8 cellular contexts compared by ENCODE assay signal in the genomic region with DNA sequence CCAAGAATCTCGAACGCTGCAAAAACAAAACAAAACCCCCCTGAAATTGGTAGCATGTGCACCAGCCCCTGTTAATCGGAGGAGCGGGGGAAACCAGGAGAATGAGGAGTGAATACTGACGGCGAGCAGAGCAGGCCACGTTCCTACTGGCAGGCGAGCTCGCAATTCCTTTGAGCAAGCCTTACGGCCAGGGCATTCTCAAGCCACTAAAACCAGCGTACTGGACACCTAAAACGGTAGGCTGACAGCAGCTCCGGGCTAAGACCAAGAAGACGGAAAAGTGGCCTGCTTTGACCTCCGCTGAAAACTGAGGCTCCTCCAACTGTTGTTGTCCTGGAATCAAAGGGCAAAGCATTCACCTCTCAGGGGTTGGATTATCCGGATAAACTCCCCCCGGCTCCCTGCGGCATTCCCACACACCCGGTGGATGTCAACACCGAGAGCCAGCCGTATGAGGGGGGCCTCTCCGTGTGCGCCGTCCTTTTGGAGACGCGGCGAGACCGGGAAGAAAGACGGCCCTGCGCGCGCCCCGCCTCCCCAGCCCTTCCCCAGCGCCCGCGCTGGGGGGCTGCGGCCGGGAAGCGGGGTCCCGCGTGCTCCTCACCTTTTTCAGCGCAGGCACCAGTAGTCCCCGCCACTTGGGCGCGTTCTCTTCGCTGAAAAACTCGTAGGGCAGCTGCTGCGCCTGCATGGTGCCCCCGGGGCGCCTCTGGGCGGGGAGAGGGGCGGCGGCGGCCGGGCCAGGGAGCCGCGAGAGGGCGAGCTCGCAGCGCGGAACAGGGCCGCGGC. TPM values are rescaled to one million over a fixed set of nuclear protein-coding genes. Genes with fewer than 3 reads are reported as not detected.
A peak's percentile ranks its signal among the peaks of the same experiment; 100 is the strongest.
DNase-seq lines count a peak whose midpoint lies in the region; ATAC-seq and TF ChIP-seq lines count a peak whose summit lies in the region.

No MANE protein-coding gene starts in this region.

- peak; percentile 45 for ATAC-seq in GM19023 (IDR thresholded peaks at IDR 0.05; ENCODE audit: unreplicated experiment)
- ATAC-seq in HG03175 (IDR thresholded peaks at IDR 0.05; ENCODE audit: unreplicated experiment), result peak; percentile 34
- peak; percentile 41 for ATAC-seq in activated T-helper 17 cell treated with anti-CD3 and anti-CD28 coated beads, Interleukin-2, amount 50 U/mL, for 72 hours (replicated peaks)
- ATAC-seq in natural killer cell, result peak; percentile 40 to 55 (median 50)

- H3K9me3 Mint-ChIP-seq in activated T-helper 17 cell treated with anti-CD3 and anti-CD28 coated beads, Interleukin-2, amount 50 U/mL, for 72 hours, result no peaks in the 10 kb centered on the region
- no peaks in the 10 kb centered on the region for H3K9me3 Mint-ChIP-seq in natural killer cell

- TF ChIP-seq CTCF in OCI-LY3 (IDR thresholded peaks at IDR 0.05; ENCODE audit: low read depth, low read length) (peak; percentile 38), fibroblast of mammary gland (conservative IDR thresholded peaks at IDR 0.05; ENCODE audit: control insufficient read depth, insufficient read depth, low read depth, low read length) (no peak), natural killer cell (IDR thresholded peaks at IDR 0.05) (peak; percentile 20)

- H3K36me3 ChIP-seq in BLaER1 treated with 17β-estradiol and CSF1 and Interleukin-3, amounts not matched to agents 10 nM and 100 nM, result peaks cover 18 to 28% (median 25%) of the 10 kb centered on the region in 11 experiments; a peak in 20 of 22 replicates
- peaks cover 10% of the 10 kb centered on the region for H3K36me3 ChIP-seq in OCI-LY3 (replicated peaks; ENCODE audit: low read depth, low read length)

- H3K27ac ChIP-seq in BLaER1 treated with 17β-estradiol and CSF1 and Interleukin-3, amounts not matched to agents 10 nM and 100 nM, result peak overlapping the region; percentile 86 to 96 (median 92)
- peak overlapping the region; percentile 35 for H3K27ac ChIP-seq in OCI-LY3 (ENCODE audit: low read length)

- peak overlapping the region; percentile 98 for H3K27ac Mint-ChIP-seq in activated T-helper 17 cell treated with anti-CD3 and anti-CD28 coated beads, Interleukin-2, amount 50 U/mL, for 72 hours
- peak overlapping the region; percentile 93 to 97 for H3K27ac Mint-ChIP-seq in natural killer cell

- peak overlapping the region; percentile 90 to 98 (median 93) for H3K9ac ChIP-seq in BLaER1 treated with 17β-estradiol and CSF1 and Interleukin-3, amounts not matched to agents 10 nM and 100 nM
- H3K9ac ChIP-seq in OCI-LY3 (ENCODE audit: low read length), result peak overlapping the region; percentile 95

- no peaks in the 10 kb centered on the region for H3K27me3 Mint-ChIP-seq in activated T-helper 17 cell treated with anti-CD3 and anti-CD28 coated beads, Interleukin-2, amount 50 U/mL, for 72 hours
- H3K27me3 Mint-ChIP-seq in natural killer cell (ENCODE audit: low read depth in 2 of 2), result no peaks in the 10 kb centered on the region

- H4K20me1 ChIP-seq in BLaER1 treated with 17β-estradiol and CSF1 and Interleukin-3, amounts not matched to agents 10 nM and 100 nM, result peaks cover 5 to 53% (median 50%) of the 10 kb centered on the region in 11 experiments; a peak in 19 of 22 replicates
- H4K20me1 ChIP-seq in OCI-LY3 (ENCODE audit: insufficient read depth, low read length), result peaks cover 29% of the 10 kb centered on the region

- peak overlapping the region; percentile 76 to 98 (median 91) for H3K4me2 ChIP-seq in BLaER1 treated with 17β-estradiol and CSF1 and Interleukin-3, amounts not matched to agents 10 nM and 100 nM
- H3K4me2 ChIP-seq in OCI-LY3 (ENCODE audit: low read length), result peak overlapping the region; percentile 84

- no peaks in the 10 kb centered on the region for H3K27me3 ChIP-seq in BLaER1 treated with 17β-estradiol and CSF1 and Interleukin-3, amounts not matched to agents 10 nM and 100 nM
- no peaks in the 10 kb centered on the region for H3K27me3 ChIP-seq in OCI-LY3 (ENCODE audit: low read depth, low read length)

- intact Hi-C loops in natural killer cell (cut with micrococcal nuclease), result loop anchor here (10.0 kb wide), 2 partner anchors 365 to 745 kb away; partner anchors contain the start of genes ATL2 and SRSF7

- DNase-seq in fibroblast of mammary gland (ENCODE audit: low read depth) (peak; percentile 49), natural killer cell (peak; percentile 64), superior temporal gyrus (ENCODE audit: extremely low spot score) (peak; percentile 44)

- no peaks in the 10 kb centered on the region for H3K9me3 ChIP-seq in BLaER1 treated with 17β-estradiol and CSF1 and Interleukin-3, amounts not matched to agents 10 nM and 100 nM (replicated peaks in 1 of 11)
- no peaks in the 10 kb centered on the region for H3K9me3 ChIP-seq in OCI-LY3 (ENCODE audit: insufficient read depth, low read length)

- peaks cover 35 to 63% (median 44%) of the 10 kb centered on the region in 10 experiments for H3K4me1 ChIP-seq in BLaER1 treated with 17β-estradiol and CSF1 and Interleukin-3, amounts not matched to agents 10 nM and 100 nM
- peaks cover 35% of the 10 kb centered on the region for H3K4me1 ChIP-seq in OCI-LY3 (ENCODE audit: low read length)

- peaks cover 31% of the 10 kb centered on the region for H3K4me1 Mint-ChIP-seq in activated T-helper 17 cell treated with anti-CD3 and anti-CD28 coated beads, Interleukin-2, amount 50 U/mL, for 72 hours
- peaks cover 63 to 65% of the 10 kb centered on the region in 2 donors for H3K4me1 Mint-ChIP-seq in natural killer cell

- H3K36me3 Mint-ChIP-seq in activated T-helper 17 cell treated with anti-CD3 and anti-CD28 coated beads, Interleukin-2, amount 50 U/mL, for 72 hours (ENCODE audit: low read depth), result peaks cover 50% of the 10 kb centered on the region
- H3K36me3 Mint-ChIP-seq in natural killer cell, result no peaks in the 10 kb centered on the region

- no peak overlapping the region; the same call in 1 of the 2 replicates for H2AFZ ChIP-seq in OCI-LY3 (ENCODE audit: low read depth, low read length)

- H3K4me3 Mint-ChIP-seq in activated T-helper 17 cell treated with anti-CD3 and anti-CD28 coated beads, Interleukin-2, amount 50 U/mL, for 72 hours, result peak overlapping the region; percentile 100
- peak overlapping the region; percentile 96 for H3K4me3 Mint-ChIP-seq in natural killer cell

- H3K4me3 ChIP-seq in BLaER1 treated with 17β-estradiol and CSF1 and Interleukin-3, amounts not matched to agents 10 nM and 100 nM, result peak overlapping the region; percentile 85 to 95 (median 88)
- H3K4me3 ChIP-seq in OCI-LY3 (ENCODE audit: low read length), result peak overlapping the region; percentile 99
- peak overlapping the region; percentile 70 for H3K4me3 ChIP-seq in fibroblast of mammary gland (ENCODE audit: control insufficient read depth, low read depth, low read length)

- H3K79me2 ChIP-seq in OCI-LY3 (ENCODE audit: low read length), result peaks cover 75% of the 10 kb centered on the region

RNA-seq across cellular contexts. Expression of gene SOS1, which starts 0.9 kb away (rescaled TPM):
- 100 to 1,000 TPM in 1 of 2 donors, 10 to 100 TPM in 1; 98.7 to 116 TPM for total RNA-seq in activated T-helper 17 cell treated with anti-CD3 and anti-CD28 coated beads, Interleukin-2, amount 50 U/mL, for 72 hours
- 10 to 100 TPM; 32.6 to 73.9 (median 52.7) TPM for total RNA-seq in natural killer cell

Comparison
In these comparisons a context has a peak if more than half of its experiments do, and no peak if none do; other contexts are left out.
1. Peak in every context shown above with its lines: DNase-seq, ATAC-seq, H3K4me3 ChIP-seq and H3K27ac ChIP-seq.